ENCODE assay signal across 9 cellular contexts in the genomic region with DNA sequence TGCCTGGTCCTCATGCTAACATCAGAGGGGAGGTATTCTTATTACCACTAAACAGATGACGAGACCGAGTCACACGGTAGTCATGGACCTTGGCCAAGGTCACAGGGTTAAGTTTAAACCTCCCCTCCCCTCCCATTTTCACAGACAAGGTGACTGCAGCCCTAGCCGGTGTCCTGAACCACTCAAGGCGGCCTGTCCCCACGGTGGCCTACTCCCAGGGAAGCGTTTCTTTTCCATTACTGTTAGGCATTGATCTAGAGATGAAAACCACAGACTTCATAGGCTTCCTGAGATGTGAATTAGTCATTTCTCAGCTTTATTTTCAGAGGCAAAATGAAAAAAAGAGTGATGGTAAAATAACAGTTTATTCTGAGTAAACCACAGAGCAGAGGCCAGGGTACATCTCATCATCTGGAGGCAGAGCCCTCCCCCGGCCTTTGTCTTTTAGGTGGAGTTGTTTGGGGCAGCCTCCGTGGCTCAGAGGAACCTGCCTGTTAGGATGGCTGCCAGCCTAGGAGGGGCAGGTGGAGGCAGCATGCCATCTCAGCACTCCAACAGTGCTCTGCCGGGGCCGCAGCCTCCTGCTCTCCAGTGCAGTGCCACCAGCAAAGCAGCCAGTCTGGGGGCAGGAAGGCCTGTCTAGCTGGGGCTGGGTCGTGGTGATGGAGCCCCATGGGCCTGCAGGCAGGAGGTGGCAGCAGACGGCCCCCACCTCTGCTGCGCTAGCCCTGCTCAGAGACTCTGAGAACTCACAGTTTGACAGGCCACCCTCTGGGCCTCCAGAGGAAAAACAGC.
DNase-seq lines count a peak whose midpoint lies in the region; ATAC-seq and TF ChIP-seq lines count a peak whose summit lies in the region.
"Had no signal": no experiment of that assay in that cellular context is flagged by ENCODE, and none has a peak within 500 bp of the region (broad histone marks: within the 10 kb centered on the region; RNA-seq: fewer than 3 reads in every experiment).

No MANE protein-coding gene starts in this region.

- H3K9me2 ChIP-seq in neural cell (ENCODE audit: insufficient read depth, low read length) = no peaks in the 10 kb centered on the region
- H3K9me2 ChIP-seq in Karpas-422 (replicated peaks; ENCODE audit: insufficient read depth, low read length) = no peaks in the 10 kb centered on the region

- H4K20me1 ChIP-seq in neural cell (ENCODE audit: insufficient read depth) (no peaks in the 10 kb centered on the region), Karpas-422 (ENCODE audit: insufficient read depth, low read depth, low read length) (peaks cover 49% of the 10 kb centered on the region)

- ATAC-seq in thoracic aorta (ENCODE audit: insufficient number of reproducible peaks, low FRiP score, low read depth) = no peak

- H3K27me3 ChIP-seq in neural cell (ENCODE audit: insufficient read depth, low read depth, low read length) (no peaks in the 10 kb centered on the region), thoracic aorta (replicated peaks; ENCODE audit: insufficient read depth) (no peaks in the 10 kb centered on the region), Karpas-422 (ENCODE audit: low read length) (no peaks in the 10 kb centered on the region)

- H3K79me2 ChIP-seq in neural cell (replicated peaks; ENCODE audit: insufficient read depth, low read length) = peaks cover 7% of the 10 kb centered on the region
- no peaks in the 10 kb centered on the region for H3K79me2 ChIP-seq in Karpas-422 (ENCODE audit: low read length)

- H3K36me3 ChIP-seq in neural cell (ENCODE audit: insufficient read depth, low read length) (no peaks in the 10 kb centered on the region), thoracic aorta (no peaks in the 10 kb centered on the region), Karpas-422 (ENCODE audit: insufficient read depth, low read length) (no peaks in the 10 kb centered on the region)

- peak overlapping the region; percentile 3 for H3K4me2 ChIP-seq in neural cell (ENCODE audit: low read length)
- H3K4me2 ChIP-seq in Karpas-422 (ENCODE audit: low read depth, low read length, poor library complexity, severe bottlenecking) = no peak overlapping the region

- H2AFZ ChIP-seq in neural cell (ENCODE audit: low read depth, low read length) (no peak overlapping the region), Karpas-422 (ENCODE audit: low read length) (no peak overlapping the region)

- TF ChIP-seq RAD21 in neural cell (conservative IDR thresholded peaks at IDR 0.05) = peak; percentile 44

- H3K9me3 ChIP-seq in neural cell (ENCODE audit: low read length) (no peaks in the 10 kb centered on the region), thoracic aorta (no peaks in the 10 kb centered on the region), Karpas-422 (ENCODE audit: low read length) (no peaks in the 10 kb centered on the region)

- H3K4me1 ChIP-seq in thoracic aorta (ENCODE audit: control insufficient read depth in 1 of 2, low read depth in 2 of 2) (peaks cover 47 to 76% of the 10 kb centered on the region in 2 donors), Karpas-422 (ENCODE audit: low read length) (no peaks in the 10 kb centered on the region)

- no peak for TF ChIP-seq EP300 in neural cell (conservative IDR thresholded peaks at IDR 0.05; ENCODE audit: poor library complexity, severe bottlenecking)

- H3K4me3 ChIP-seq in neural cell (ENCODE audit: low read length) = peak overlapping the region; percentile 44
- H3K4me3 ChIP-seq in thoracic aorta = peak overlapping the region; percentile 9
- no peak overlapping the region for H3K4me3 ChIP-seq in Karpas-422 (ENCODE audit: low read length)

- H3K27ac ChIP-seq in neural cell (ENCODE audit: low read length) = peak overlapping the region; percentile 51
- H3K27ac ChIP-seq in thoracic aorta = peak overlapping the region; percentile 96
- H3K27ac ChIP-seq in Karpas-422 (ENCODE audit: low read length) = no peak overlapping the region
- H3K27ac ChIP-seq: C4-2B had no signal

- peak; percentile 60 for DNase-seq in NK-92 treated with Interleukin-12 subunit alpha and Interleukin-12 subunit beta, amount 100 ng/mL, for 24 hours (lab: John Stamatoyannopoulos, UW)
- no peak for DNase-seq in NK-92 (lab: John Stamatoyannopoulos, UW; ENCODE audit: unreplicated experiment)
- DNase-seq in Kasumi-1 (lab: John Stamatoyannopoulos, UW) = peak; percentile 38 to 54
- DNase-seq in activated CD4-positive, alpha-beta T cell treated with anti-CD3 and anti-CD28 coated beads, Interleukin-2, amount 50 U/mL, for 1 hour = peak; percentile 72
- DNase-seq in dermis blood vessel endothelial cell = peak; percentile 65
- no peak for DNase-seq in thoracic aorta (ENCODE audit: low spot score)
- no peak for DNase-seq in Karpas-422

- TF ChIP-seq CTCF in neural cell (IDR thresholded peaks at IDR 0.05; ENCODE audit: poor library complexity, severe bottlenecking) = peak; percentile 51
- no peak for TF ChIP-seq CTCF in thoracic aorta (IDR thresholded peaks at IDR 0.05)

- H3K9ac ChIP-seq in neural cell (ENCODE audit: low read length) (peak overlapping the region; percentile 34), Karpas-422 (ENCODE audit: low read length) (no peak overlapping the region)

- H3F3A ChIP-seq in neural cell (ENCODE audit: insufficient read depth, low read length, poor library complexity, severe bottlenecking) = no peaks in the 10 kb centered on the region

TF ChIP-seq in neural cell, 6 proteins besides CTCF, POLR2A, EP300 and RAD21:
- TF ChIP-seq MXI1 (conservative IDR thresholded peaks at IDR 0.05; ENCODE audit: poor library complexity, severe bottlenecking) (no peak), SMC3 (conservative IDR thresholded peaks at IDR 0.05; ENCODE audit: poor library complexity) (peak; percentile 42), REST (IDR thresholded peaks at IDR 0.05; ENCODE audit: borderline replicate concordance) (no peak)

Comparison
In these comparisons a context has a peak if more than half of its experiments do, and no peak if none do; other contexts are left out.
1. DNase-seq: peak in NK-92 treated with Interleukin-12 subunit alpha and Interleukin-12 subunit beta, amount 100 ng/mL, for 24 hours (single experiment), Kasumi-1 (2 of 2), activated CD4-positive, alpha-beta T cell treated with anti-CD3 and anti-CD28 coated beads, Interleukin-2, amount 50 U/mL, for 1 hour (single experiment) and dermis blood vessel endothelial cell (single experiment); none in NK-92 (single experiment), thoracic aorta (single experiment) and Karpas-422 (single experiment).